ENCODE assay signal across 1 cellular context in the genomic region with DNA sequence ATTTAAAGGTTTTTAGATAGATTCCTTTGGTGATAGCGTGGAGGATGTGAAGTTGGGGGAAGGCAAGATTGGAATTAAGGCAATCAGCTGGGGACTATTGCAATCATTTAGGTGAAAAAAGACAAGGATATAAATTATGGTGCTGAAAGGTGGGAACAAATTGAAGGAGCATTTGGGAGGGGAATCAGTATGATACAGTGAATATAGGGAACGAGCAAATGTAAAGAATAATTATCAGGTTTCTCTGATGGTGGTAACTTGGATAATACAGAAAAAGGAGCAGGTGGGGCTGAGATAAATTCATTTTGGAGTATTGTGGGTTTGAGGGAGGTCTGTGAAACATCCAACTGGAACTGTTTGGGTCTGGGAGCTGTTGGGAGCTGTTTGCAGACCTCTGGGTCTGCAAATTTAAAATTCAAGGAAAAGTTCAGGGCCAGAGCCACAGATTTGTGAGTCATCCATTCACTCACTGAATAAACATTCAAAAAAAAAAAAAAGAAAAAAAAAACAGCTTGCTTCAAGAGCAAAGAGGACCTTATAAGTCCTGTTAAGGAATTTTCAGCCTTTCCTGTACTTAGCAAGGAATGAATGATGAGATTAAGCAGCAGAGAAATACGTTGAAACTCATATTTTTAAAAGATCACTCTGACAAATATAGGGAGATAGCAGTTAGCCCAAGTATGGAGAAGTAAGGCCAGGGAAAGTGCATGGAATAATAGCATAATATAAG.
A peak's percentile ranks its signal among the peaks of the same experiment; 100 is the strongest.
TF ChIP-seq lines count a peak whose summit lies in the region.

No MANE protein-coding gene starts in this region.

TF ChIP-seq in HepG2, 621 proteins besides CTCF, POLR2A, EP300 and RAD21 (continued from another document and continues in another):
- TF ChIP-seq, protein P1, sequence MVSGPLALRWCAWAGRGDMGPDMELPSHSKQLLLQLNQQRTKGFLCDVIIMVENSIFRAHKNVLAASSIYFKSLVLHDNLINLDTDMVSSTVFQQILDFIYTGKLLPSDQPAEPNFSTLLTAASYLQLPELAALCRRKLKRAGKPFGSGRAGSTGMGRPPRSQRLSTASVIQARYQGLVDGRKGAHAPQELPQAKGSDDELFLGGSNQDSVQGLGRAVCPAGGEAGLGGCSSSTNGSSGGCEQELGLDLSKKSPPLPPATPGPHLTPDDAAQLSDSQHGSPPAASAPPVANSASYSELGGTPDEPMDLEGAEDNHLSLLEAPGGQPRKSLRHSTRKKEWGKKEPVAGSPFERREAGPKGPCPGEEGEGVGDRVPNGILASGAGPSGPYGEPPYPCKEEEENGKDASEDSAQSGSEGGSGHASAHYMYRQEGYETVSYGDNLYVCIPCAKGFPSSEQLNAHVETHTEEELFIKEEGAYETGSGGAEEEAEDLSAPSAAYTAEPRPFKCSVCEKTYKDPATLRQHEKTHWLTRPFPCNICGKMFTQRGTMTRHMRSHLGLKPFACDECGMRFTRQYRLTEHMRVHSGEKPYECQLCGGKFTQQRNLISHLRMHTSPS (CRISPR knock-in tag; IDR thresholded peaks at IDR 0.05; ENCODE audit: low read depth) = no peak
- TF ChIP-seq PAWR (CRISPR knock-in tag; IDR thresholded peaks at IDR 0.05; ENCODE audit: borderline replicate concordance) (no peak), POLR2G (IDR thresholded peaks at IDR 0.05; ENCODE audit: low read depth, low read length) (peak; percentile 61), EED (CRISPR knock-in tag; IDR thresholded peaks at IDR 0.05) (no peak), IRF2 (CRISPR knock-in tag; IDR thresholded peaks at IDR 0.05) (no peak), ZNF446 (CRISPR knock-in tag; IDR thresholded peaks at IDR 0.05) (no peak), JUND (CRISPR knock-in tag; IDR thresholded peaks at IDR 0.05) (peak; percentile 74), ZNF777 (CRISPR knock-in tag; IDR thresholded peaks at IDR 0.05) (no peak), ZMYM2 (CRISPR knock-in tag; IDR thresholded peaks at IDR 0.05) (no peak), ZNF180 (CRISPR knock-in tag; IDR thresholded peaks at IDR 0.05; ENCODE audit: borderline replicate concordance, low read depth) (no peak), ZNF263 (CRISPR knock-in tag; IDR thresholded peaks at IDR 0.05) (no peak), ZNF501 (CRISPR knock-in tag; IDR thresholded peaks at IDR 0.05) (no peak), ZNF572 (CRISPR knock-in tag; IDR thresholded peaks at IDR 0.05) (no peak), SPEN (CRISPR knock-in tag; IDR thresholded peaks at IDR 0.05; ENCODE audit: low read depth) (no peak), HOXA5 (CRISPR knock-in tag; IDR thresholded peaks at IDR 0.05) (no peak), CBFB (CRISPR knock-in tag; IDR thresholded peaks at IDR 0.05) (no peak), ZNF253 (CRISPR knock-in tag; IDR thresholded peaks at IDR 0.05; ENCODE audit: borderline replicate concordance) (no peak), ZNF567 (CRISPR knock-in tag; IDR thresholded peaks at IDR 0.05; ENCODE audit: borderline replicate concordance) (no peak), CHCHD3 (CRISPR knock-in tag; IDR thresholded peaks at IDR 0.05) (no peak), SCMH1 (CRISPR knock-in tag; IDR thresholded peaks at IDR 0.05; ENCODE audit: borderline replicate concordance) (no peak), ZNF225 (CRISPR knock-in tag; IDR thresholded peaks at IDR 0.05) (no peak), ZNF577 (CRISPR knock-in tag; IDR thresholded peaks at IDR 0.05; ENCODE audit: borderline replicate concordance, low read depth) (no peak), ZNF7 (CRISPR knock-in tag; IDR thresholded peaks at IDR 0.05) (no peak), NCOA1 (CRISPR knock-in tag; IDR thresholded peaks at IDR 0.05) (no peak; the same call in 1 of the 2 replicates), ZNF260 (CRISPR knock-in tag; IDR thresholded peaks at IDR 0.05; ENCODE audit: borderline replicate concordance, low read depth) (no peak), REL (CRISPR knock-in tag; conservative IDR thresholded peaks at IDR 0.05) (no peak), ZNF629 (CRISPR knock-in tag; conservative IDR thresholded peaks at IDR 0.05) (no peak), POGZ (CRISPR knock-in tag; IDR thresholded peaks at IDR 0.05) (peak; percentile 81), RBFOX2 (IDR thresholded peaks at IDR 0.05; ENCODE audit: low read depth, low read length) (no peak), ZNF839 (CRISPR knock-in tag; IDR thresholded peaks at IDR 0.05; ENCODE audit: borderline replicate concordance) (no peak)
- TF ChIP-seq, protein P2, sequence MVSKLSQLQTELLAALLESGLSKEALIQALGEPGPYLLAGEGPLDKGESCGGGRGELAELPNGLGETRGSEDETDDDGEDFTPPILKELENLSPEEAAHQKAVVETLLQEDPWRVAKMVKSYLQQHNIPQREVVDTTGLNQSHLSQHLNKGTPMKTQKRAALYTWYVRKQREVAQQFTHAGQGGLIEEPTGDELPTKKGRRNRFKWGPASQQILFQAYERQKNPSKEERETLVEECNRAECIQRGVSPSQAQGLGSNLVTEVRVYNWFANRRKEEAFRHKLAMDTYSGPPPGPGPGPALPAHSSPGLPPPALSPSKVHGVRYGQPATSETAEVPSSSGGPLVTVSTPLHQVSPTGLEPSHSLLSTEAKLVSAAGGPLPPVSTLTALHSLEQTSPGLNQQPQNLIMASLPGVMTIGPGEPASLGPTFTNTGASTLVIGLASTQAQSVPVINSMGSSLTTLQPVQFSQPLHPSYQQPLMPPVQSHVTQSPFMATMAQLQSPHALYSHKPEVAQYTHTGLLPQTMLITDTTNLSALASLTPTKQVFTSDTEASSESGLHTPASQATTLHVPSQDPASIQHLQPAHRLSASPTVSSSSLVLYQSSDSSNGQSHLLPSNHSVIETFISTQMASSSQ (IDR thresholded peaks at IDR 0.05; ENCODE audit: low read depth) = no peak
- TF ChIP-seq, protein P2 (CRISPR knock-in tag; IDR thresholded peaks at IDR 0.05; ENCODE audit: borderline replicate concordance) = 0 out of 2 replicates have a peak, but pooled peaks have one; percentile 30
- TF ChIP-seq, protein P3, sequence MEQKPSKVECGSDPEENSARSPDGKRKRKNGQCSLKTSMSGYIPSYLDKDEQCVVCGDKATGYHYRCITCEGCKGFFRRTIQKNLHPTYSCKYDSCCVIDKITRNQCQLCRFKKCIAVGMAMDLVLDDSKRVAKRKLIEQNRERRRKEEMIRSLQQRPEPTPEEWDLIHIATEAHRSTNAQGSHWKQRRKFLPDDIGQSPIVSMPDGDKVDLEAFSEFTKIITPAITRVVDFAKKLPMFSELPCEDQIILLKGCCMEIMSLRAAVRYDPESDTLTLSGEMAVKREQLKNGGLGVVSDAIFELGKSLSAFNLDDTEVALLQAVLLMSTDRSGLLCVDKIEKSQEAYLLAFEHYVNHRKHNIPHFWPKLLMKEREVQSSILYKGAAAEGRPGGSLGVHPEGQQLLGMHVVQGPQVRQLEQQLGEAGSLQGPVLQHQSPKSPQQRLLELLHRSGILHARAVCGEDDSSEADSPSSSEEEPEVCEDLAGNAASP (CRISPR knock-in tag; IDR thresholded peaks at IDR 0.05; ENCODE audit: borderline replicate concordance) = 0 out of 2 replicates have a peak, but pooled peaks have one; percentile 21
- TF ChIP-seq, protein P4, sequence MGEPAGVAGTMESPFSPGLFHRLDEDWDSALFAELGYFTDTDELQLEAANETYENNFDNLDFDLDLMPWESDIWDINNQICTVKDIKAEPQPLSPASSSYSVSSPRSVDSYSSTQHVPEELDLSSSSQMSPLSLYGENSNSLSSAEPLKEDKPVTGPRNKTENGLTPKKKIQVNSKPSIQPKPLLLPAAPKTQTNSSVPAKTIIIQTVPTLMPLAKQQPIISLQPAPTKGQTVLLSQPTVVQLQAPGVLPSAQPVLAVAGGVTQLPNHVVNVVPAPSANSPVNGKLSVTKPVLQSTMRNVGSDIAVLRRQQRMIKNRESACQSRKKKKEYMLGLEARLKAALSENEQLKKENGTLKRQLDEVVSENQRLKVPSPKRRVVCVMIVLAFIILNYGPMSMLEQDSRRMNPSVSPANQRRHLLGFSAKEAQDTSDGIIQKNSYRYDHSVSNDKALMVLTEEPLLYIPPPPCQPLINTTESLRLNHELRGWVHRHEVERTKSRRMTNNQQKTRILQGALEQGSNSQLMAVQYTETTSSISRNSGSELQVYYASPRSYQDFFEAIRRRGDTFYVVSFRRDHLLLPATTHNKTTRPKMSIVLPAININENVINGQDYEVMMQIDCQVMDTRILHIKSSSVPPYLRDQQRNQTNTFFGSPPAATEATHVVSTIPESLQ (CRISPR knock-in tag; conservative IDR thresholded peaks at IDR 0.05) = no peak
- TF ChIP-seq, protein P5, sequence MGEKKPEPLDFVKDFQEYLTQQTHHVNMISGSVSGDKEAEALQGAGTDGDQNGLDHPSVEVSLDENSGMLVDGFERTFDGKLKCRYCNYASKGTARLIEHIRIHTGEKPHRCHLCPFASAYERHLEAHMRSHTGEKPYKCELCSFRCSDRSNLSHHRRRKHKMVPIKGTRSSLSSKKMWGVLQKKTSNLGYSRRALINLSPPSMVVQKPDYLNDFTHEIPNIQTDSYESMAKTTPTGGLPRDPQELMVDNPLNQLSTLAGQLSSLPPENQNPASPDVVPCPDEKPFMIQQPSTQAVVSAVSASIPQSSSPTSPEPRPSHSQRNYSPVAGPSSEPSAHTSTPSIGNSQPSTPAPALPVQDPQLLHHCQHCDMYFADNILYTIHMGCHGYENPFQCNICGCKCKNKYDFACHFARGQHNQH (CRISPR knock-in tag; IDR thresholded peaks at IDR 0.05) = 0 out of 2 replicates have a peak, but pooled peaks have one; percentile 43
- TF ChIP-seq, protein P6, sequence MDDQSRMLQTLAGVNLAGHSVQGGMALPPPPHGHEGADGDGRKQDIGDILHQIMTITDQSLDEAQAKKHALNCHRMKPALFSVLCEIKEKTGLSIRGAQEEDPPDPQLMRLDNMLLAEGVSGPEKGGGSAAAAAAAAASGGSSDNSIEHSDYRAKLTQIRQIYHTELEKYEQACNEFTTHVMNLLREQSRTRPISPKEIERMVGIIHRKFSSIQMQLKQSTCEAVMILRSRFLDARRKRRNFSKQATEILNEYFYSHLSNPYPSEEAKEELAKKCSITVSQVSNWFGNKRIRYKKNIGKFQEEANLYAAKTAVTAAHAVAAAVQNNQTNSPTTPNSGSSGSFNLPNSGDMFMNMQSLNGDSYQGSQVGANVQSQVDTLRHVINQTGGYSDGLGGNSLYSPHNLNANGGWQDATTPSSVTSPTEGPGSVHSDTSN (CRISPR knock-in tag; IDR thresholded peaks at IDR 0.05; ENCODE audit: borderline replicate concordance) = no peak
- TF ChIP-seq, protein P7, sequence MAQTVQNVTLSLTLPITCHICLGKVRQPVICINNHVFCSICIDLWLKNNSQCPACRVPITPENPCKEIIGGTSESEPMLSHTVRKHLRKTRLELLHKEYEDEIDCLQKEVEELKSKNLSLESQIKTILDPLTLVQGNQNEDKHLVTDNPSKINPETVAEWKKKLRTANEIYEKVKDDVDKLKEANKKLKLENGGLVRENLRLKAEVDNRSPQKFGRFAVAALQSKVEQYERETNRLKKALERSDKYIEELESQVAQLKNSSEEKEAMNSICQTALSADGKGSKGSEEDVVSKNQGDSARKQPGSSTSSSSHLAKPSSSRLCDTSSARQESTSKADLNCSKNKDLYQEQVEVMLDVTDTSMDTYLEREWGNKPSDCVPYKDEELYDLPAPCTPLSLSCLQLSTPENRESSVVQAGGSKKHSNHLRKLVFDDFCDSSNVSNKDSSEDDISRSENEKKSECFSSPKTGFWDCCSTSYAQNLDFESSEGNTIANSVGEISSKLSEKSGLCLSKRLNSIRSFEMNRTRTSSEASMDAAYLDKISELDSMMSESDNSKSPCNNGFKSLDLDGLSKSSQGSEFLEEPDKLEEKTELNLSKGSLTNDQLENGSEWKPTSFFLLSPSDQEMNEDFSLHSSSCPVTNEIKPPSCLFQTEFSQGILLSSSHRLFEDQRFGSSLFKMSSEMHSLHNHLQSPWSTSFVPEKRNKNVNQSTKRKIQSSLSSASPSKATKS (CRISPR knock-in tag; IDR thresholded peaks at IDR 0.05) = no peak
- TF ChIP-seq, protein P8, sequence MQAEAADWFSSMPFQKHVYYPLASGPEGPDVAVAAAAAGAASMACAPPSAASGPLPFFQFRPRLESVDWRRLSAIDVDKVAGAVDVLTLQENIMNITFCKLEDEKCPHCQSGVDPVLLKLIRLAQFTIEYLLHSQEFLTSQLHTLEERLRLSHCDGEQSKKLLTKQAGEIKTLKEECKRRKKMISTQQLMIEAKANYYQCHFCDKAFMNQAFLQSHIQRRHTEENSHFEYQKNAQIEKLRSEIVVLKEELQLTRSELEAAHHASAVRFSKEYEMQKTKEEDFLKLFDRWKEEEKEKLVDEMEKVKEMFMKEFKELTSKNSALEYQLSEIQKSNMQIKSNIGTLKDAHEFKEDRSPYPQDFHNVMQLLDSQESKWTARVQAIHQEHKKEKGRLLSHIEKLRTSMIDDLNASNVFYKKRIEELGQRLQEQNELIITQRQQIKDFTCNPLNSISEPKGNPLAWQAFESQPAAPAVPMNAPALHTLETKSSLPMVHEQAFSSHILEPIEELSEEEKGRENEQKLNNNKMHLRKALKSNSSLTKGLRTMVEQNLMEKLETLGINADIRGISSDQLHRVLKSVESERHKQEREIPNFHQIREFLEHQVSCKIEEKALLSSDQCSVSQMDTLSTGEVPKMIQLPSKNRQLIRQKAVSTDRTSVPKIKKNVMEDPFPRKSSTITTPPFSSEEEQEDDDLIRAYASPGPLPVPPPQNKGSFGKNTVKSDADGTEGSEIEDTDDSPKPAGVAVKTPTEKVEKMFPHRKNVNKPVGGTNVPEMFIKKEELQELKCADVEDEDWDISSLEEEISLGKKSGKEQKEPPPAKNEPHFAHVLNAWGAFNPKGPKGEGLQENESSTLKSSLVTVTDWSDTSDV (CRISPR knock-in tag; IDR thresholded peaks at IDR 0.05) = no peak
- TF ChIP-seq, protein P9, sequence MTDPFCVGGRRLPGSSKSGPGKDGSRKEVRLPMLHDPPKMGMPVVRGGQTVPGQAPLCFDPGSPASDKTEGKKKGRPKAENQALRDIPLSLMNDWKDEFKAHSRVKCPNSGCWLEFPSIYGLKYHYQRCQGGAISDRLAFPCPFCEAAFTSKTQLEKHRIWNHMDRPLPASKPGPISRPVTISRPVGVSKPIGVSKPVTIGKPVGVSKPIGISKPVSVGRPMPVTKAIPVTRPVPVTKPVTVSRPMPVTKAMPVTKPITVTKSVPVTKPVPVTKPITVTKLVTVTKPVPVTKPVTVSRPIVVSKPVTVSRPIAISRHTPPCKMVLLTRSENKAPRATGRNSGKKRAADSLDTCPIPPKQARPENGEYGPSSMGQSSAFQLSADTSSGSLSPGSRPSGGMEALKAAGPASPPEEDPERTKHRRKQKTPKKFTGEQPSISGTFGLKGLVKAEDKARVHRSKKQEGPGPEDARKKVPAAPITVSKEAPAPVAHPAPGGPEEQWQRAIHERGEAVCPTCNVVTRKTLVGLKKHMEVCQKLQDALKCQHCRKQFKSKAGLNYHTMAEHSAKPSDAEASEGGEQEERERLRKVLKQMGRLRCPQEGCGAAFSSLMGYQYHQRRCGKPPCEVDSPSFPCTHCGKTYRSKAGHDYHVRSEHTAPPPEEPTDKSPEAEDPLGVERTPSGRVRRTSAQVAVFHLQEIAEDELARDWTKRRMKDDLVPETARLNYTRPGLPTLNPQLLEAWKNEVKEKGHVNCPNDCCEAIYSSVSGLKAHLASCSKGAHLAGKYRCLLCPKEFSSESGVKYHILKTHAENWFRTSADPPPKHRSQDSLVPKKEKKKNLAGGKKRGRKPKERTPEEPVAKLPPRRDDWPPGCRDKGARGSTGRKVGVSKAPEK (CRISPR knock-in tag; IDR thresholded peaks at IDR 0.05; ENCODE audit: borderline replicate concordance) = no peak
